9 cellular contexts compared by ENCODE assay signal in the genomic region with DNA sequence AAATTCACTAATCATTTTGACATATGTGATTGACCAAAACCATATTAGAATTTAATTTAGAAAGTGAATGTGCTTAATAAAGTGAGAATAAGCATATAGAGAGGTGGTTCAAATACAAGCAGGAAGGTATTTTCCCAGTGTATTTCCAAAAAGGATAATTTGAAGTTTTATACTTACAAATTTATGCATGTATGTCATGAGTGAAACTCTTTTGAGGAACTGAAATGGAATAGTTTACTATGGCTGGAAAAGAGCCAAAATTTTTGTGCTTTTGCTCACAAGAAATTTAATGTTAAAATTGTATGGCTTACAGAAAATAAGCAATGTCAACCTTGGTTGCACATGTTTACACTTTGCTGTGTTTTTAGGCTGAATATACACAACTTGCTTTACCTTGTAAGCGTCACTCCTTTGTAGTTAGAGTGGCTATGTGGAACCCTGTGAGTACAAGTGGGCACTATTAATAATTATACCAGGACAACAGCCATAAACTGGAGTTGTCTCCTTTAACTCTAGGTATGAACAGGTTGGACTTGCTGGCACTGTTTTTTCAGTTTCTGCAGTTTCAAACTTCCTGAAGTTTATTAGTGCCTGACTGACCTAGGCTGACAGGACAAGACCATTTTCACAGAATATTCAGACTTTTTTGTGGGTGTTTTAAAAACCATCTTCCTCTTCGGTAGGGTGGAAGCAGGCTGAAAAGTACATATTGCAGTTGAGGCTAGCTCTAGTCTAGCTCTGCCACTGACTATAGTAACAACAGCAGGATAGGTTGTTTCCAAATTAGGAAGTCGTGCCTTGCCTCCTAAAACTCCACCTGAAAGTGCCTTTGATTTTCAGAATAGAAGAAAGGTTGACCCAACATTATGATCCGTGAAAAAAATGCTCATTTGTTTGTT. TPM values are rescaled to one million over a fixed set of nuclear protein-coding genes. Genes with fewer than 3 reads are reported as not detected.
DNase-seq lines count a peak whose midpoint lies in the region; ATAC-seq and TF ChIP-seq lines count a peak whose summit lies in the region.
"Had no signal": no experiment of that assay in that cellular context is flagged by ENCODE, and none has a peak within 500 bp of the region (broad histone marks: within the 10 kb centered on the region; RNA-seq: fewer than 3 reads in every experiment).

No MANE protein-coding gene starts in this region.

- peaks cover 36 to 43% of the 10 kb centered on the region in 2 donors for H3K4me1 ChIP-seq in duodenal mucosa (ENCODE audit: control insufficient read depth in 1 of 2, insufficient read depth in 2 of 2, low read length in 2 of 2)
- H3K4me1 ChIP-seq in stomach = peaks cover 0 to 77% (median 43%) of the 10 kb centered on the region in 4 donors

- ATAC-seq in HG03460 (IDR thresholded peaks at IDR 0.05; ENCODE audit: unreplicated experiment) = peak; percentile 33

- H3K4me1 Mint-ChIP-seq in activated naive CD4-positive, alpha-beta T cell treated with anti-CD3 and anti-CD28 coated beads, Interleukin-2, amount 10 ng/mL, durations not matched to agents 7 days and 5 days = peaks cover 59% of the 10 kb centered on the region
- peaks cover 44% of the 10 kb centered on the region for H3K4me1 Mint-ChIP-seq in chondrocyte (ENCODE audit: low read depth)

- peak overlapping the region; percentile 75 for H3K27ac Mint-ChIP-seq in activated naive CD4-positive, alpha-beta T cell treated with anti-CD3 and anti-CD28 coated beads, Interleukin-2, amount 10 ng/mL, durations not matched to agents 7 days and 5 days
- H3K27ac Mint-ChIP-seq in chondrocyte (ENCODE audit: unreplicated experiment) = no peak overlapping the region

- H3K27me3 ChIP-seq in duodenal mucosa (ENCODE audit: control insufficient read depth in 1 of 2, insufficient read depth in 2 of 2, low read length in 2 of 2) (peaks cover 0 to 7% of the 10 kb centered on the region in 2 donors), stomach (peaks cover 0 to under 1% (median 0%) of the 10 kb centered on the region in 3 donors)

- CTCF ChIA-PET in activated naive CD4-positive, alpha-beta T cell treated with anti-CD3 and anti-CD28 coated beads, Interleukin-2, amount 10 ng/mL, durations not matched to agents 7 days and 5 days (lab: Charles Lee) = no interaction called here

- intact Hi-C loops in stomach (cut with DNase I; ENCODE audit: low total_unique reads) = no loop called here

- 17 to 37% (median 18%) methylated on average over 4 of the region's 4 CpGs for WGBS in stomach, 5 donors

- H3K9me3 ChIP-seq in duodenal mucosa (ENCODE audit: control insufficient read depth in 1 of 2, low read length in 2 of 2) (no peaks in the 10 kb centered on the region), stomach (no peaks in the 10 kb centered on the region)
- H3K9me3 ChIP-seq: SK-N-SH had no signal

- H3K4me3 ChIP-seq in duodenal mucosa (ENCODE audit: low read depth in 1 of 2, low read length in 2 of 2) (peak overlapping the region; percentile 25 to 41), stomach (no peak overlapping the region), coronary artery (no peak overlapping the region)

- H3K36me3 ChIP-seq in duodenal mucosa (ENCODE audit: control insufficient read depth in 1 of 2, insufficient read depth in 2 of 2, low read length in 2 of 2) (no peaks in the 10 kb centered on the region), stomach (no peaks in the 10 kb centered on the region)

- TF ChIP-seq CTCF in stomach (IDR thresholded peaks at IDR 0.05) (no peak), coronary artery (IDR thresholded peaks at IDR 0.05) (no peak), chondrocyte (IDR thresholded peaks at IDR 0.05) (no peak)

- no peak for TF ChIP-seq EP300 in stomach (IDR thresholded peaks at IDR 0.05)

- no peak for TF ChIP-seq POLR2A in stomach (IDR thresholded peaks at IDR 0.05)

- peak overlapping the region; percentile 10 to 32 for H3K9ac ChIP-seq in duodenal mucosa (ENCODE audit: low read depth in 1 of 2, low read length in 2 of 2)
- H3K9ac ChIP-seq: SK-N-SH had no signal

- peak overlapping the region; percentile 42 for H3K4me3 Mint-ChIP-seq in activated naive CD4-positive, alpha-beta T cell treated with anti-CD3 and anti-CD28 coated beads, Interleukin-2, amount 10 ng/mL, durations not matched to agents 7 days and 5 days
- no peak overlapping the region for H3K4me3 Mint-ChIP-seq in chondrocyte (ENCODE audit: unreplicated experiment)

- no peaks in the 10 kb centered on the region for H3K9me3 Mint-ChIP-seq in activated naive CD4-positive, alpha-beta T cell treated with anti-CD3 and anti-CD28 coated beads, Interleukin-2, amount 10 ng/mL, durations not matched to agents 7 days and 5 days
- H3K9me3 Mint-ChIP-seq in chondrocyte (ENCODE audit: low read depth) = no peaks in the 10 kb centered on the region

- peaks cover 38% of the 10 kb centered on the region for H3K27me3 Mint-ChIP-seq in activated naive CD4-positive, alpha-beta T cell treated with anti-CD3 and anti-CD28 coated beads, Interleukin-2, amount 10 ng/mL, durations not matched to agents 7 days and 5 days
- no peaks in the 10 kb centered on the region for H3K27me3 Mint-ChIP-seq in chondrocyte (ENCODE audit: low read depth)

- peak overlapping the region; percentile 28 for H3K27ac ChIP-seq in duodenal mucosa (ENCODE audit: low read depth, low read length)
- H3K27ac ChIP-seq in stomach = peak overlapping the region; percentile 20 to 72 (median 36)
- H3K27ac ChIP-seq in coronary artery = no peak overlapping the region

- H3K36me3 Mint-ChIP-seq in activated naive CD4-positive, alpha-beta T cell treated with anti-CD3 and anti-CD28 coated beads, Interleukin-2, amount 10 ng/mL, durations not matched to agents 7 days and 5 days = peaks cover 1% of the 10 kb centered on the region
- H3K36me3 Mint-ChIP-seq in chondrocyte (ENCODE audit: low read depth) = no peaks in the 10 kb centered on the region

- no peak for DNase-seq in activated naive CD4-positive, alpha-beta T cell treated with anti-CD3 and anti-CD28 coated beads, Interleukin-2, amount 10 ng/mL, durations not matched to agents 7 days and 5 days
- DNase-seq in activated naive CD4-positive, alpha-beta T cell (lab: John Stamatoyannopoulos, UW) = no peak
- DNase-seq in stomach (no peak), activated gamma-delta T cell (lab: John Stamatoyannopoulos, UW) (no peak), coronary artery (ENCODE audit: low spot score) (no peak), chondrocyte (ENCODE audit: low spot score) (no peak)
- DNase-seq: SK-N-SH had no signal

RNA-seq across cellular contexts. Expression of a gene that starts 6.0 kb away (rescaled TPM):
- 100 to 1,000 TPM in 4 of 5 donors, 10 to 100 TPM in 1; 95.1 to 521 (median 203) TPM for total RNA-seq in stomach
- polyA plus RNA-seq in stomach = 10 to 100 TPM; 24.8 to 34.7 (median 25.7) TPM
- 40.5 to 48.8 TPM (median 45.8 TPM) in 3 replicates for total RNA-seq in chondrocyte

Comparison
In these comparisons a context has a peak if more than half of its experiments do, and no peak if none do; other contexts are left out.
1. H3K27ac ChIP-seq: peak in duodenal mucosa (single experiment) and stomach (5 of 5); none in coronary artery (0 of 2).
2. H3K4me3 ChIP-seq: peak in duodenal mucosa (2 of 2); none in stomach (0 of 4) and coronary artery (single experiment).